Comparison of ENCODE assay signal across 19 cellular contexts in the genomic region with DNA sequence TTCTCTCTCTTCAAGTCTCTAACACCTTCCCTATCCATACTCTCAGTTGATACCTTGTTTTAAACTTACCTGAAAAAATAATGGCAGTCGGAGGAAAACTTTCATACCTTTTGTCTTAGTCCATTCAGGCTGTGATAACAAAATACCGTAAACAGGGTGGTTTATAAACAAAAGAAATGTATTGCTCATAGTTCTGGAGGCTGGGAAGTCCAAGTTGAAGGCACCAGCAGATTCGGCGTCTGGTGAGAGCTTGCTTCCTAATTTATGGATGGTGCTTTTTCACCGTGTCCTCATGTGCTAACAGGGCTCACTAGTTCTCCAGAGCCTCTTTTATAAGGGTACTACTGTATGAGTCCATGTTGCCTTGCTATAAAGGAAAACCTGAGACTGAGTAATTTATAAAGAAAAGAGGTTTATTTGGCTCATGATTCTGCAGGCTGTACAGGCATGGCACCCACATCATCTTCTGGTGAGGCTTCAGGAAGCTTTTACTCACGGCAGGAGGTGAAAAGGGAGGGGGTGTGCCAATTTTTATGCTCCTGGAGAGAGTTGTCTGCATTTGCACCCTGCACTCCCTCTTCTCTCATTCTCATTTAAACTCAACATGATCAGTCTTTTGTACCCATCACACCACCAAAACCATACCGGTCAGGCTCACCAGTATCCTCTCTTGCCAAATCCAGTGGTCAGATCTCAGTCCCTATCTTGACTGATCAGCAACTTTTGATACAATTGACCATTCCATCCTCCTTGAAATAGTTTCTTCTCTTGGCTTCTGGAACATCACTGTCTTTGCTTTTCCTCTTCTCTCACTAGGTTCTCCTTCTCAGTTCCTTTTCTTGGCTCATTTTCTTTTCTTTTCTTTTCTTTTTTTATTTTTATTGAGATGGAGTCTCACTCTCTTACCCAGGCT. TPM values are rescaled to one million over a fixed set of nuclear protein-coding genes. Genes with fewer than 3 reads are reported as not detected.
A peak's percentile ranks its signal among the peaks of the same experiment; 100 is the strongest.
DNase-seq lines count a peak whose midpoint lies in the region; ATAC-seq and TF ChIP-seq lines count a peak whose summit lies in the region.
"Had no signal": no experiment of that assay in that cellular context is flagged by ENCODE, and none has a peak within 500 bp of the region (broad histone marks: within the 10 kb centered on the region; RNA-seq: fewer than 3 reads in every experiment).

No MANE protein-coding gene starts in this region.

- peaks cover 22% of the 10 kb centered on the region for H3K9me3 Mint-ChIP-seq in activated naive CD4-positive, alpha-beta T cell treated with anti-CD3 and anti-CD28 coated beads, Interleukin-2, amount 10 ng/mL, durations not matched to agents 7 days and 5 days
- peaks cover 8% of the 10 kb centered on the region for H3K9me3 Mint-ChIP-seq in activated CD8-positive, alpha-beta T cell treated with anti-CD3 and anti-CD28 coated beads for 36 hours
- H3K9me3 Mint-ChIP-seq in immature natural killer cell: no peaks in the 10 kb centered on the region

- H3K4me1 ChIP-seq in thoracic aorta (ENCODE audit: control insufficient read depth in 1 of 2, low read depth in 2 of 2): peaks cover 23 to 68% of the 10 kb centered on the region in 2 donors

- H3K27ac Mint-ChIP-seq in activated naive CD4-positive, alpha-beta T cell treated with anti-CD3 and anti-CD28 coated beads, Interleukin-2, amount 10 ng/mL, durations not matched to agents 7 days and 5 days: peak overlapping the region; percentile 88
- H3K27ac Mint-ChIP-seq in activated CD8-positive, alpha-beta T cell treated with anti-CD3 and anti-CD28 coated beads for 36 hours: peak overlapping the region; percentile 82
- peak overlapping the region; percentile 20 to 87 (median 72) for H3K27ac Mint-ChIP-seq in immature natural killer cell

- peaks cover 87% of the 10 kb centered on the region for H3K36me3 Mint-ChIP-seq in activated naive CD4-positive, alpha-beta T cell treated with anti-CD3 and anti-CD28 coated beads, Interleukin-2, amount 10 ng/mL, durations not matched to agents 7 days and 5 days
- peaks cover 42% of the 10 kb centered on the region for H3K36me3 Mint-ChIP-seq in activated CD8-positive, alpha-beta T cell treated with anti-CD3 and anti-CD28 coated beads for 36 hours (ENCODE audit: low read depth)
- H3K36me3 Mint-ChIP-seq in immature natural killer cell: peaks cover 16 to 46% (median 27%) of the 10 kb centered on the region in 3 donors

- H3K27ac ChIP-seq in thoracic aorta: peak overlapping the region; percentile 61 to 75

- H3K9me3 ChIP-seq in thoracic aorta: no peaks in the 10 kb centered on the region

- H3K27me3 Mint-ChIP-seq in activated naive CD4-positive, alpha-beta T cell treated with anti-CD3 and anti-CD28 coated beads, Interleukin-2, amount 10 ng/mL, durations not matched to agents 7 days and 5 days: no peaks in the 10 kb centered on the region
- H3K27me3 Mint-ChIP-seq in activated CD8-positive, alpha-beta T cell treated with anti-CD3 and anti-CD28 coated beads for 36 hours: no peaks in the 10 kb centered on the region
- H3K27me3 Mint-ChIP-seq in immature natural killer cell (ENCODE audit: low read depth in 3 of 3): peaks cover 0 to 5% (median 1%) of the 10 kb centered on the region in 3 donors

- POLR2A ChIA-PET in activated CD8-positive, alpha-beta T cell treated with anti-CD3 and anti-CD28 coated beads for 36 hours (lab: Charles Lee): interaction anchor here (0.9 kb wide), 1 partner anchor 62 kb away, joined by 3 read pairs; no protein-coding TSS in a partner anchor

- H3K36me3 ChIP-seq in thoracic aorta: no peaks in the 10 kb centered on the region
- H3K36me3 ChIP-seq: gastroesophageal sphincter had no signal

- DNase-seq in activated naive CD4-positive, alpha-beta T cell treated with anti-CD3 and anti-CD28 coated beads, Interleukin-2, amount 10 ng/mL, durations not matched to agents 7 days and 5 days: no peak
- DNase-seq in activated naive CD4-positive, alpha-beta T cell (lab: John Stamatoyannopoulos, UW): no peak
- no peak for DNase-seq in activated CD8-positive, alpha-beta T cell treated with anti-CD3 and anti-CD28 coated beads for 36 hours
- no peak for DNase-seq in immature natural killer cell
- DNase-seq in thoracic aorta (ENCODE audit: low spot score): no peak
- DNase-seq in stimulated activated CD4-positive, alpha-beta T cell treated with anti-CD3 and anti-CD28 coated beads, Interleukin-1b, Interleukin-23, amount 100 ng/mL, for 48 hours: no peak
- DNase-seq: activated CD8-positive, alpha-beta memory T cell treated with anti-CD3 and anti-CD28 coated beads for 24 hours; central memory CD4-positive, alpha-beta T cell; HFFc6; islet precursor cell; KBM-7; NCI-H1105 treated with DMSO at 0.1 percent for 48 hours; NK-92 treated with Interleukin-12 subunit alpha and Interleukin-12 subunit beta, amount 100 ng/mL, for 24 hours; stimulated activated CD4-positive, alpha-beta T cell treated with anti-CD3 and anti-CD28 coated beads, Interleukin-12 subunit alpha, Interleukin-12 subunit beta, amount 100 ng/mL, for 4 hours; substantia nigra; T1000 had no signal

- intact Hi-C loops in activated CD8-positive, alpha-beta T cell treated with anti-CD3 and anti-CD28 coated beads for 36 hours (cut with micrococcal nuclease): loop anchor here (5.0 kb wide), 1 partner anchor 75 kb away; no protein-coding TSS in a partner anchor

- ATAC-seq in activated CD8-positive, alpha-beta T cell treated with anti-CD3 and anti-CD28 coated beads for 36 hours: no peak
- ATAC-seq in thoracic aorta (ENCODE audit: insufficient number of reproducible peaks, low FRiP score, low read depth): no peak
- ATAC-seq in GM18858 (IDR thresholded peaks at IDR 0.05; ENCODE audit: unreplicated experiment): no peak
- ATAC-seq in HG02678 (IDR thresholded peaks at IDR 0.05; ENCODE audit: unreplicated experiment): no peak
- ATAC-seq: gastroesophageal sphincter had no signal

- H3K4me3 ChIP-seq in thoracic aorta: no peak overlapping the region
- H3K4me3 ChIP-seq: gastroesophageal sphincter had no signal

- peaks cover 72% of the 10 kb centered on the region for H3K4me1 Mint-ChIP-seq in activated naive CD4-positive, alpha-beta T cell treated with anti-CD3 and anti-CD28 coated beads, Interleukin-2, amount 10 ng/mL, durations not matched to agents 7 days and 5 days
- peaks cover 67% of the 10 kb centered on the region for H3K4me1 Mint-ChIP-seq in activated CD8-positive, alpha-beta T cell treated with anti-CD3 and anti-CD28 coated beads for 36 hours (ENCODE audit: low read depth)
- peaks cover 87 to 96% of the 10 kb centered on the region in 2 donors for H3K4me1 Mint-ChIP-seq in immature natural killer cell

- TF ChIP-seq CTCF in activated CD8-positive, alpha-beta T cell treated with anti-CD3 and anti-CD28 coated beads for 36 hours (IDR thresholded peaks at IDR 0.05): no peak
- TF ChIP-seq CTCF in thoracic aorta (IDR thresholded peaks at IDR 0.05): no peak

- H3K27me3 ChIP-seq in thoracic aorta (replicated peaks; ENCODE audit: insufficient read depth): no peaks in the 10 kb centered on the region
- H3K27me3 ChIP-seq: gastroesophageal sphincter had no signal

- CTCF ChIA-PET in activated naive CD4-positive, alpha-beta T cell treated with anti-CD3 and anti-CD28 coated beads, Interleukin-2, amount 10 ng/mL, durations not matched to agents 7 days and 5 days (lab: Charles Lee): interaction anchor here (0.8 to 1.0 kb wide), 2 partner anchors 14 to 98 kb away, joined by 3 read pairs; no protein-coding TSS in a partner anchor
- CTCF ChIA-PET in activated CD8-positive, alpha-beta T cell treated with anti-CD3 and anti-CD28 coated beads for 36 hours (lab: Charles Lee): no interaction called here

- no peak overlapping the region for H3K4me3 Mint-ChIP-seq in activated naive CD4-positive, alpha-beta T cell treated with anti-CD3 and anti-CD28 coated beads, Interleukin-2, amount 10 ng/mL, durations not matched to agents 7 days and 5 days
- no peak overlapping the region for H3K4me3 Mint-ChIP-seq in activated CD8-positive, alpha-beta T cell treated with anti-CD3 and anti-CD28 coated beads for 36 hours
- H3K4me3 Mint-ChIP-seq in immature natural killer cell: peak overlapping the region in 4 of 5 donors; percentile 11 to 72 (median 48)
- H3K4me3 Mint-ChIP-seq: HFFc6 had no signal

RNA-seq across cellular contexts. Expression of gene ST6GAL1, which starts 21.6 kb away (rescaled TPM):
- total RNA-seq in activated CD8-positive, alpha-beta T cell treated with anti-CD3 and anti-CD28 coated beads for 36 hours: 10 to 100 TPM; 84.6 to 99.2 TPM
- 100 to 1,000 TPM in 1 of 3 donors, 10 to 100 TPM in 2; 49.8 to 142 (median 74.4) TPM for polyA plus RNA-seq in immature natural killer cell
- total RNA-seq in thoracic aorta: 100 to 1,000 TPM in 1 of 2 donors, 10 to 100 TPM in 1; 89.5 to 141 TPM

Comparison
In these comparisons a context has a peak if more than half of its experiments do, and no peak if none do; other contexts are left out.
1. H3K4me3 Mint-ChIP-seq: peak in immature natural killer cell (4 of 5); none in activated naive CD4-positive, alpha-beta T cell treated with anti-CD3 and anti-CD28 coated beads, Interleukin-2, amount 10 ng/mL, durations not matched to agents 7 days and 5 days (single experiment) and activated CD8-positive, alpha-beta T cell treated with anti-CD3 and anti-CD28 coated beads for 36 hours (single experiment).
2. Peak in every context shown above with its lines, with median percentiles within 50 percentile points of each other: H3K27ac Mint-ChIP-seq.